Comparison of ENCODE assay signal across 16 cellular contexts in the genomic region with DNA sequence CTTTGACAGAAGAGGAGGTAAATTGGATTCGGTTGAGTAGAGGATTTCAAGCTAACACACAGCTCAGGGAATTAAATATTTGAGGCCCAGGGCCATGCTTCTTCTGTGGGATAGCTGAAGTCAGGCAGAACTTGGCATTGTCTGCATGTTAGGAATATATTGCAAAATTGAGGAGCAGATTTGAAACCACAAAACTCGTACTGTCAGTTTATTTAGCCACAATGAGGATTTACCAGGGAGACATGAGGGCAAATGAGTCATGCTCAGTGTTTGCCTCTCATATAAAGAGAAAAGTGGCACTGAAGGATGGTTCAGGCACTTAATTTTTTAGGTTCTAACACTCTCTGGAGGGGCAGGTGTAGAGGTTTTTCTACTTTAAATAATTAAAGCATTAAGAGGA.
A peak's percentile ranks its signal among the peaks of the same experiment; 100 is the strongest.
DNase-seq lines count a peak whose midpoint lies in the region; ATAC-seq and TF ChIP-seq lines count a peak whose summit lies in the region.
"Had no signal": no experiment of that assay in that cellular context is flagged by ENCODE, and none has a peak within 500 bp of the region (broad histone marks: within the 10 kb centered on the region; RNA-seq: fewer than 3 reads in every experiment).

No MANE protein-coding gene starts in this region.

- ATAC-seq in GM23338 = no peak
- ATAC-seq: HepG2, Panc1 had no signal

- H3K4me3 Mint-ChIP-seq in osteocyte (ENCODE audit: unreplicated experiment) (no peak overlapping the region), GM23338 (no peak overlapping the region), chondrocyte (ENCODE audit: unreplicated experiment) (no peak overlapping the region)

- H3K9me3 Mint-ChIP-seq in osteocyte (ENCODE audit: unreplicated experiment) = no peaks in the 10 kb centered on the region
- no peaks in the 10 kb centered on the region for H3K9me3 Mint-ChIP-seq in GM23338
- H3K9me3 Mint-ChIP-seq in chondrocyte (ENCODE audit: low read depth) = no peaks in the 10 kb centered on the region

- in situ Hi-C loops in astrocyte of the cerebellum (cut with HindIII; ENCODE audit: low sequenced_read_pairs) = no loop called here

- peak; percentile 36 for DNase-seq in EH (ENCODE audit: low read depth)
- DNase-seq in NB4 (ENCODE audit: low read depth) = peak; percentile 63
- peak; percentile 41 for DNase-seq in astrocyte of the cerebellum (ENCODE audit: low read depth)
- DNase-seq in kidney epithelial cell (ENCODE audit: low read depth) = peak; percentile 54
- no peak for DNase-seq in NCI-H2227 (lab: John Stamatoyannopoulos, UW; ENCODE audit: unreplicated experiment)
- DNase-seq in osteocyte (ENCODE audit: extremely low spot score, unreplicated experiment) = no peak
- DNase-seq in GM23338 (ENCODE audit: low spot score) = no peak
- no peak for DNase-seq in chondrocyte (ENCODE audit: low spot score)
- DNase-seq: BE2C; effector memory CD4-positive, alpha-beta T cell; GDM1; NCI-H2029 had no signal

- no peaks in the 10 kb centered on the region for H3F3A ChIP-seq in GM23338 (replicated peaks; ENCODE audit: low read depth)

- TF ChIP-seq CTCF in NB4 (IDR thresholded peaks at IDR 0.05; ENCODE audit: low read depth, low read length) = no peak
- no peak for TF ChIP-seq CTCF in astrocyte of the cerebellum (IDR thresholded peaks at IDR 0.05; ENCODE audit: low read depth, low read length, missing control alignments)
- TF ChIP-seq CTCF in kidney epithelial cell (IDR thresholded peaks at IDR 0.05; ENCODE audit: insufficient read depth, low read length, poor library complexity, severe bottlenecking) = no peak
- TF ChIP-seq CTCF in osteocyte (IDR thresholded peaks at IDR 0.05) = no peak
- no peak for TF ChIP-seq CTCF in GM23338 (conservative IDR thresholded peaks at IDR 0.05; ENCODE audit: low read depth in 2 of 2)
- TF ChIP-seq CTCF in chondrocyte (IDR thresholded peaks at IDR 0.05) = no peak

- H3K27me3 Mint-ChIP-seq in osteocyte (ENCODE audit: unreplicated experiment) (no peaks in the 10 kb centered on the region), GM23338 (ENCODE audit: insufficient read depth, low read depth, poor library complexity) (no peaks in the 10 kb centered on the region), chondrocyte (ENCODE audit: low read depth) (peaks cover 5% of the 10 kb centered on the region)

- no peak overlapping the region for H3K4me2 ChIP-seq in GM23338

- H3K36me3 ChIP-seq in kidney epithelial cell (ENCODE audit: control insufficient read depth, insufficient read depth, low read length) (no peaks in the 10 kb centered on the region), GM23338 (ENCODE audit: insufficient read depth) (no peaks in the 10 kb centered on the region)
- H3K36me3 ChIP-seq: adrenal gland, BE2C, right atrium auricular region had no signal

- no peak overlapping the region for H3K4me3 ChIP-seq in NB4 (ENCODE audit: low read depth, low read length)
- no peak overlapping the region for H3K4me3 ChIP-seq in astrocyte of the cerebellum (ENCODE audit: low read depth, low read length)
- no peak overlapping the region for H3K4me3 ChIP-seq in kidney epithelial cell (ENCODE audit: low read depth, low read length)
- no peak overlapping the region for H3K4me3 ChIP-seq in GM23338
- H3K4me3 ChIP-seq: adrenal gland, right atrium auricular region had no signal

- H3K27me3 ChIP-seq in kidney epithelial cell (ENCODE audit: control insufficient read depth, insufficient read depth, low read length) (no peaks in the 10 kb centered on the region), GM23338 (ENCODE audit: insufficient read depth) (no peaks in the 10 kb centered on the region)
- H3K27me3 ChIP-seq: adrenal gland, BE2C, right atrium auricular region had no signal

- peaks cover 5% of the 10 kb centered on the region for H3K9me2 ChIP-seq in GM23338 (ENCODE audit: insufficient read depth)

- H3K27ac Mint-ChIP-seq in osteocyte (ENCODE audit: unreplicated experiment) (no peak overlapping the region), GM23338 (no peak overlapping the region), chondrocyte (ENCODE audit: unreplicated experiment) (no peak overlapping the region)

- H3K36me3 Mint-ChIP-seq in osteocyte (ENCODE audit: unreplicated experiment) (no peaks in the 10 kb centered on the region), GM23338 (ENCODE audit: low read depth) (no peaks in the 10 kb centered on the region), chondrocyte (ENCODE audit: low read depth) (no peaks in the 10 kb centered on the region)

- H3K79me2 ChIP-seq in GM23338 (replicated peaks; ENCODE audit: insufficient read depth) = no peaks in the 10 kb centered on the region

- H4K20me1 ChIP-seq in GM23338 (replicated peaks; ENCODE audit: insufficient read depth) = no peaks in the 10 kb centered on the region

- no peak overlapping the region for H3K27ac ChIP-seq in GM23338 (ENCODE audit: low read depth)
- H3K27ac ChIP-seq: adrenal gland, right atrium auricular region had no signal

- TF ChIP-seq POLR2A in NB4 (IDR thresholded peaks at IDR 0.05; ENCODE audit: extremely low read depth, insufficient read length) = no peak

- no peaks in the 10 kb centered on the region; the same call in 1 of the 2 replicates for H3K4me1 ChIP-seq in GM23338 (ENCODE audit: insufficient read depth)
- H3K4me1 ChIP-seq: BE2C, right atrium auricular region had no signal

- H3K4me1 Mint-ChIP-seq in osteocyte (ENCODE audit: unreplicated experiment) = no peaks in the 10 kb centered on the region
- peaks cover 6% of the 10 kb centered on the region for H3K4me1 Mint-ChIP-seq in GM23338
- peaks cover 3% of the 10 kb centered on the region for H3K4me1 Mint-ChIP-seq in chondrocyte (ENCODE audit: low read depth)

- no peak overlapping the region for H2AFZ ChIP-seq in GM23338

TF ChIP-seq in GM23338, 12 proteins besides CTCF, POLR2A, EP300 and RAD21 (continues in another document):
- no peak for TF ChIP-seq CREB1 (CRISPR knock-in tag; IDR thresholded peaks at IDR 0.05; ENCODE audit: low read depth)
- TF ChIP-seq EZH2 (IDR thresholded peaks at IDR 0.05; ENCODE audit: low read depth, unreplicated experiment) = no peak
- TF ChIP-seq, protein P1, sequence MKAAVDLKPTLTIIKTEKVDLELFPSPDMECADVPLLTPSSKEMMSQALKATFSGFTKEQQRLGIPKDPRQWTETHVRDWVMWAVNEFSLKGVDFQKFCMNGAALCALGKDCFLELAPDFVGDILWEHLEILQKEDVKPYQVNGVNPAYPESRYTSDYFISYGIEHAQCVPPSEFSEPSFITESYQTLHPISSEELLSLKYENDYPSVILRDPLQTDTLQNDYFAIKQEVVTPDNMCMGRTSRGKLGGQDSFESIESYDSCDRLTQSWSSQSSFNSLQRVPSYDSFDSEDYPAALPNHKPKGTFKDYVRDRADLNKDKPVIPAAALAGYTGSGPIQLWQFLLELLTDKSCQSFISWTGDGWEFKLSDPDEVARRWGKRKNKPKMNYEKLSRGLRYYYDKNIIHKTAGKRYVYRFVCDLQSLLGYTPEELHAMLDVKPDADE (IDR thresholded peaks at IDR 0.05) = no peak
- TF ChIP-seq JUNB (IDR thresholded peaks at IDR 0.05; ENCODE audit: unreplicated experiment) = no peak

Comparison
In these comparisons a context has a peak if more than half of its experiments do, and no peak if none do; other contexts are left out.
1. DNase-seq: peak in EH (single experiment), NB4 (single experiment), astrocyte of the cerebellum (single experiment) and kidney epithelial cell (single experiment); none in NCI-H2227 (single experiment), osteocyte (single experiment), GM23338 (single experiment) and chondrocyte (single experiment).